ENCODE assay signal across 8 cellular contexts in genomic region chrX:17046478-17047097, GRCh38.
DNase-seq lines count a peak whose midpoint lies in the region; ATAC-seq and TF ChIP-seq lines count a peak whose summit lies in the region.

No MANE protein-coding gene starts in this region.

- H3K27me3 ChIP-seq in foreskin keratinocyte (no peaks in the 10 kb centered on the region), aorta (ENCODE audit: control insufficient read depth in 1 of 2, insufficient read depth in 2 of 2, low read length in 1 of 2) (no peaks in the 10 kb centered on the region)

- DNase-seq in SIG-M5 treated with dmso at 0.1 percent for 504 hours (lab: John Stamatoyannopoulos, UW; ENCODE audit: unreplicated experiment) (peak; percentile 64), SIG-M5 (lab: John Stamatoyannopoulos, UW) (no peak), LHCN-M2 (ENCODE audit: low read depth) (peak; percentile 75), OCI-M1 (lab: John Stamatoyannopoulos, UW) (peak; percentile 82), foreskin keratinocyte (no peak), occipital lobe (lab: John Stamatoyannopoulos, UW) (peak; percentile 19), aorta (peak in 1 of 2 donors; percentile 52)
- DNase-seq in activated T-cell treated with anti-CD3 and anti-CD28 coated beads, Interleukin-2, amount 50 U/mL, for 48 hours = peak; percentile 36 to 57

- peak; percentile 79 for TF ChIP-seq CTCF in foreskin keratinocyte (conservative IDR thresholded peaks at IDR 0.05)

- H3K9me3 ChIP-seq in aorta (ENCODE audit: control insufficient read depth, low read length) = no peaks in the 10 kb centered on the region

- no peak overlapping the region for H3K27ac ChIP-seq in foreskin keratinocyte
- no peak overlapping the region for H3K27ac ChIP-seq in aorta (ENCODE audit: low read depth in 1 of 2, low read length in 2 of 2)

- no peaks in the 10 kb centered on the region for H3K36me3 ChIP-seq in aorta (ENCODE audit: control insufficient read depth in 1 of 2, insufficient read depth in 2 of 2, low read length in 1 of 2)

- H3K4me1 ChIP-seq in foreskin keratinocyte = no peaks in the 10 kb centered on the region
- no peaks in the 10 kb centered on the region for H3K4me1 ChIP-seq in aorta (ENCODE audit: control insufficient read depth in 1 of 2, insufficient read depth in 2 of 2, low read length in 2 of 2)

- intact Hi-C loops in aorta (cut with DNase I) = loop anchor here (1.0 to 5.0 kb wide), 2 partner anchors 163 to 219 kb away; no protein-coding TSS in a partner anchor

- ATAC-seq in foreskin keratinocyte (peak; percentile 47), aorta (ENCODE audit: low FRiP score) (peak; percentile 74)

- H3K4me3 ChIP-seq in aorta (ENCODE audit: low read length in 2 of 2) = no peak overlapping the region

- 7 to 12% methylated on average over 5 of the region's 5 CpGs for WGBS in aorta, 2 donors

Comparison
In these comparisons a context has a peak if more than half of its experiments do, and no peak if none do; other contexts are left out.
1. DNase-seq: peak in SIG-M5 treated with dmso at 0.1 percent for 504 hours (single experiment), LHCN-M2 (single experiment), OCI-M1 (single experiment), activated T-cell treated with anti-CD3 and anti-CD28 coated beads, Interleukin-2, amount 50 U/mL, for 48 hours (2 of 2) and occipital lobe (single experiment); none in SIG-M5 (single experiment) and foreskin keratinocyte (0 of 2).